ENCODE assay signal across 13 cellular contexts in genomic region chr9:82934949-82935348, GRCh38.
DNase-seq lines count a peak whose midpoint lies in the region; ATAC-seq and TF ChIP-seq lines count a peak whose summit lies in the region.
"Had no signal": no experiment of that assay in that cellular context is flagged by ENCODE, and none has a peak within 500 bp of the region (broad histone marks: within the 10 kb centered on the region; RNA-seq: fewer than 3 reads in every experiment).

No MANE protein-coding gene starts in this region.

- H3K4me1 ChIP-seq in body of pancreas (peaks cover 12% of the 10 kb centered on the region), left lung (no peaks in the 10 kb centered on the region), esophagus squamous epithelium (no peaks in the 10 kb centered on the region)
- H3K4me1 ChIP-seq: HAP-1, suprapubic skin had no signal

- H3K36me3 ChIP-seq in body of pancreas (replicated peaks in 1 of 2; ENCODE audit: insufficient read depth in 1 of 2, low read depth in 2 of 2) (no peaks in the 10 kb centered on the region), left lung (no peaks in the 10 kb centered on the region), esophagus squamous epithelium (no peaks in the 10 kb centered on the region), WERI-Rb-1 (no peaks in the 10 kb centered on the region)
- H3K36me3 ChIP-seq: HAP-1, suprapubic skin had no signal

- H3K27me3 ChIP-seq in body of pancreas = no peaks in the 10 kb centered on the region
- no peaks in the 10 kb centered on the region for H3K27me3 ChIP-seq in left lung
- no peaks in the 10 kb centered on the region for H3K27me3 ChIP-seq in esophagus squamous epithelium
- H3K27me3 ChIP-seq in WERI-Rb-1 (ENCODE audit: insufficient read depth, low read depth, severe bottlenecking) = no peaks in the 10 kb centered on the region
- H3K27me3 ChIP-seq: suprapubic skin had no signal

- intact Hi-C loops in body of pancreas (cut with DNase I) (no loop called here), left lung (cut with DNase I) (no loop called here), esophagus squamous epithelium (cut with DNase I) (no loop called here)

- H3K9me3 ChIP-seq in body of pancreas (no peaks in the 10 kb centered on the region), left lung (no peaks in the 10 kb centered on the region), esophagus squamous epithelium (no peaks in the 10 kb centered on the region), WERI-Rb-1 (ENCODE audit: severe bottlenecking) (peaks cover 5% of the 10 kb centered on the region)
- H3K9me3 ChIP-seq: HAP-1, suprapubic skin had no signal

- 28 to 40% methylated on average over 2 of the region's 2 CpGs for WGBS in body of pancreas, 2 donors
- WGBS in esophagus squamous epithelium, 2 donors = 31 to 42% methylated on average over 2 of the region's 2 CpGs

- TF ChIP-seq CTCF in body of pancreas (IDR thresholded peaks at IDR 0.05) (no peak), left lung (IDR thresholded peaks at IDR 0.05) (no peak), esophagus squamous epithelium (IDR thresholded peaks at IDR 0.05) (no peak), WERI-Rb-1 (IDR thresholded peaks at IDR 0.05; ENCODE audit: low read depth, low read length) (no peak)

- ATAC-seq in body of pancreas = peak; percentile 68
- peak; percentile 77 for ATAC-seq in left lung
- ATAC-seq in GM19467 (IDR thresholded peaks at IDR 0.05; ENCODE audit: unreplicated experiment) = no peak
- no peak for ATAC-seq in esophagus mucosa

- in situ Hi-C loops in Caki2 (cut with HindIII; ENCODE audit: low pct_unique_long_range_greater_than_20kb, low sequenced_read_pairs) = no loop called here

- no peak for TF ChIP-seq POLR2A in body of pancreas (IDR thresholded peaks at IDR 0.05)
- TF ChIP-seq POLR2A in esophagus squamous epithelium (IDR thresholded peaks at IDR 0.05) = no peak

- H3K27ac ChIP-seq in body of pancreas (no peak overlapping the region), left lung (no peak overlapping the region), esophagus squamous epithelium (no peak overlapping the region), WERI-Rb-1 (no peak overlapping the region)
- H3K27ac ChIP-seq: suprapubic skin had no signal

- H3K4me3 ChIP-seq in body of pancreas (no peak overlapping the region), left lung (no peak overlapping the region), esophagus squamous epithelium (no peak overlapping the region), WERI-Rb-1 (ENCODE audit: low read depth, low read length) (no peak overlapping the region)
- H3K4me3 ChIP-seq: HAP-1, suprapubic skin had no signal

- DNase-seq in Caki2 (ENCODE audit: low read depth) (peak; percentile 84), HuH-7.5 (ENCODE audit: low spot score) (peak; percentile 22), body of pancreas (peak in 1 of 4 donors; percentile 16), left lung (no peak), esophagus squamous epithelium (lab: John Stamatoyannopoulos, UW) (no peak), WERI-Rb-1 (no peak)
- DNase-seq: CD4-positive, alpha-beta memory T cell; erythroblast; NCI-H446 had no signal

Comparison
In these comparisons a context has a peak if more than half of its experiments do, and no peak if none do; other contexts are left out.
1. DNase-seq: peak in Caki2 (single experiment) and HuH-7.5 (single experiment); none in left lung (0 of 2), esophagus squamous epithelium (single experiment) and WERI-Rb-1 (single experiment).
2. ATAC-seq: peak in body of pancreas (single experiment) and left lung (single experiment); none in GM19467 (single experiment) and esophagus mucosa (single experiment).